8 cellular contexts compared by ENCODE assay signal in genomic region chr6:30570263-30570662, GRCh38. TPM values are rescaled to one million over a fixed set of nuclear protein-coding genes. Genes with fewer than 3 reads are reported as not detected.
DNase-seq lines count a peak whose midpoint lies in the region; ATAC-seq and TF ChIP-seq lines count a peak whose summit lies in the region.

No MANE protein-coding gene starts in this region.

- no peak overlapping the region for H4K8ac ChIP-seq in mesendoderm (ENCODE audit: low read depth, low read length)

- H3K79me2 ChIP-seq in mesendoderm (ENCODE audit: control insufficient read depth, insufficient read depth, low read length) = peaks cover 31% of the 10 kb centered on the region

- ATAC-seq in heart left ventricle (no peak), Right ventricle myocardium inferior (no peak), GM19463 (IDR thresholded peaks at IDR 0.05; ENCODE audit: unreplicated experiment) (no peak), HG03135 (IDR thresholded peaks at IDR 0.05; ENCODE audit: unreplicated experiment) (no peak)

- DNase-seq in heart left ventricle (no peak), Right ventricle myocardium inferior (ENCODE audit: missing footprints) (no peak), astrocyte of the cerebellum (ENCODE audit: low read depth) (no peak), mesendoderm (peak; percentile 31), uterus (no peak), OCI-M2 (lab: John Stamatoyannopoulos, UW; ENCODE audit: unreplicated experiment) (no peak)

- H2BK5ac ChIP-seq in mesendoderm (ENCODE audit: low read length) = no peak overlapping the region

- no peak for TF ChIP-seq POLR2A in heart left ventricle (IDR thresholded peaks at IDR 0.05)
- TF ChIP-seq POLR2A in uterus (IDR thresholded peaks at IDR 0.05) = no peak

- no peaks in the 10 kb centered on the region for H3K27me3 ChIP-seq in heart left ventricle
- no peaks in the 10 kb centered on the region for H3K27me3 ChIP-seq in mesendoderm (ENCODE audit: insufficient read depth, low read length, poor library complexity)
- H3K27me3 ChIP-seq in uterus = no peaks in the 10 kb centered on the region

- no peak overlapping the region for H3K18ac ChIP-seq in mesendoderm (ENCODE audit: low read length)

- intact Hi-C loops in heart left ventricle (cut with DNase I) = loop anchor here in 3 of 10 donors (2.0 kb wide), 2 partner anchors 13 to 47 kb away; partner anchors contain the start of genes GNL1 (in 2 of the 3), PRR3 (in 2 of the 3), MRPS18B (in 1 of the 3) and PPP1R10 (in 1 of the 3)
- intact Hi-C loops in Right ventricle myocardium inferior (cut with DNase I) = loop anchor here (2.0 to 5.0 kb wide), 2 partner anchors 13 to 42 kb away; partner anchors contain the start of genes GNL1 and PRR3
- intact Hi-C loops in uterus (cut with DNase I; ENCODE audit: low total_unique reads) = no loop called here

- H3K4me3 ChIP-seq in heart left ventricle = peak overlapping the region; percentile 43 to 95 (median 73)
- H3K4me3 ChIP-seq in astrocyte of the cerebellum (ENCODE audit: low read depth, low read length) = peak overlapping the region; percentile 63
- no peak overlapping the region for H3K4me3 ChIP-seq in mesendoderm (ENCODE audit: low read length)
- H3K4me3 ChIP-seq in uterus = peak overlapping the region; percentile 60 to 74

- no peak overlapping the region for H2BK15ac ChIP-seq in mesendoderm (replicated peaks; ENCODE audit: low read depth)

- no peak overlapping the region for H2AK5ac ChIP-seq in mesendoderm (ENCODE audit: low read length)

- no peak overlapping the region for H4K5ac ChIP-seq in mesendoderm (ENCODE audit: low read length)

- H3K27ac ChIP-seq in heart left ventricle = peak overlapping the region in 10 of 12 donors; percentile 80 to 97 (median 88)
- H3K27ac ChIP-seq in mesendoderm (ENCODE audit: low read depth, low read length) = no peak overlapping the region
- H3K27ac ChIP-seq in uterus = peak overlapping the region; percentile 91 to 93

- H3K36me3 ChIP-seq in heart left ventricle (peaks cover 0 to 14% (median 3%) of the 10 kb centered on the region in 9 donors), mesendoderm (ENCODE audit: control insufficient read depth, insufficient read depth, low read length) (no peaks in the 10 kb centered on the region), uterus (no peaks in the 10 kb centered on the region)

- in situ Hi-C loops in astrocyte of the cerebellum (cut with HindIII; ENCODE audit: low sequenced_read_pairs) = no loop called here

- H2BK120ac ChIP-seq in mesendoderm (ENCODE audit: low read depth, low read length) = no peak overlapping the region

- 70 to 82% (median 81%) methylated on average over 1 of the region's 1 CpG for WGBS in heart left ventricle, 4 donors
- WGBS in mesendoderm (ENCODE audit: extremely low coverage, insufficient coverage, low lambda C conversion rate) = no CpG with 5 or more reads among the region's 1 CpG

- no peak overlapping the region for H3K4me2 ChIP-seq in mesendoderm (ENCODE audit: low read length)

- H3K4ac ChIP-seq in mesendoderm (ENCODE audit: low read depth, low read length) = no peak overlapping the region

- peak overlapping the region; percentile 38 for H3K56ac ChIP-seq in mesendoderm (ENCODE audit: low read length)

- no peaks in the 10 kb centered on the region for H3K9me3 ChIP-seq in heart left ventricle
- H3K9me3 ChIP-seq in uterus = no peaks in the 10 kb centered on the region

- H3K9ac ChIP-seq in mesendoderm (ENCODE audit: low read length) = no peak overlapping the region

- TF ChIP-seq CTCF in heart left ventricle (IDR thresholded peaks at IDR 0.05) = no peak
- no peak for TF ChIP-seq CTCF in astrocyte of the cerebellum (IDR thresholded peaks at IDR 0.05; ENCODE audit: low read depth, low read length, missing control alignments)
- TF ChIP-seq CTCF in uterus (IDR thresholded peaks at IDR 0.05) = no peak

- H3K79me1 ChIP-seq in mesendoderm (ENCODE audit: low read length) = peaks cover 16% of the 10 kb centered on the region

- peaks cover 0 to 40% (median 28%) of the 10 kb centered on the region in 12 donors for H3K4me1 ChIP-seq in heart left ventricle
- peaks cover 6% of the 10 kb centered on the region for H3K4me1 ChIP-seq in mesendoderm (ENCODE audit: control insufficient read depth, low read depth, low read length)
- H3K4me1 ChIP-seq in uterus = peaks cover 4 to 8% of the 10 kb centered on the region in 2 donors

- no peak overlapping the region for H3K23ac ChIP-seq in mesendoderm (ENCODE audit: low read length)

RNA-seq across cellular contexts. Expression of gene ABCF1, which starts 1.0 kb away (rescaled TPM):
- total RNA-seq in heart left ventricle (10 to 100 TPM; 35.1 to 49.0 (median 39.8) TPM), Right ventricle myocardium inferior (39.5 TPM), uterus (10 to 100 TPM; 17.4 to 48.6 (median 28.9) TPM)
- 10 to 100 TPM; 28.0 to 76.8 TPM for polyA plus RNA-seq in heart left ventricle
- polyA plus RNA-seq in mesendoderm (2013, experiment 1 of 2) = 106 TPM
- polyA plus RNA-seq in mesendoderm (2013, experiment 2 of 2) = 106 TPM

RNA-seq across cellular contexts. Expression of gene PRR3, which starts 13.2 kb away (rescaled TPM):
- total RNA-seq in heart left ventricle (1 to 10 TPM; 1.9 to 4.5 (median 2.9) TPM), Right ventricle myocardium inferior (2.8 TPM), uterus (10 to 100 TPM in 2 of 4 donors, 1 to 10 TPM in 2; 4.4 to 23.0 (median 16.2) TPM)
- polyA plus RNA-seq in heart left ventricle = 1 to 10 TPM; 3.4 to 3.6 TPM
- polyA plus RNA-seq in mesendoderm (2013, experiment 1 of 2) = 13.3 TPM
- 12.5 TPM for polyA plus RNA-seq in mesendoderm (2013, experiment 2 of 2)

RNA-seq across cellular contexts. Expression of gene GNL1, which starts 14.0 kb away (rescaled TPM):
- 10 to 100 TPM in 8 of 9 donors, 1 to 10 TPM in 1; 9.1 to 32.4 (median 17.4) TPM for total RNA-seq in heart left ventricle
- polyA plus RNA-seq in heart left ventricle = 10 to 100 TPM; 17.7 to 33.5 TPM
- 18.3 TPM for total RNA-seq in Right ventricle myocardium inferior
- polyA plus RNA-seq in mesendoderm (2013, experiment 1 of 2) = 32.3 TPM
- 30.9 TPM for polyA plus RNA-seq in mesendoderm (2013, experiment 2 of 2)
- 100 to 1,000 TPM in 2 of 4 donors, 10 to 100 TPM in 1, 1 to 10 TPM in 1; 7.2 to 150 (median 79.5) TPM for total RNA-seq in uterus

RNA-seq across cellular contexts. Expression of gene PPP1R10, which starts 46.8 kb away (rescaled TPM):
- total RNA-seq in heart left ventricle = 10 to 100 TPM; 21.7 to 44.9 (median 29.9) TPM
- polyA plus RNA-seq in heart left ventricle = 1 to 10 TPM; 9.4 to 9.6 TPM
- total RNA-seq in Right ventricle myocardium inferior = 33.5 TPM
- 92.3 TPM for polyA plus RNA-seq in mesendoderm (2013, experiment 1 of 2)
- 90.2 TPM for polyA plus RNA-seq in mesendoderm (2013, experiment 2 of 2)
- total RNA-seq in uterus = 10 to 100 TPM; 24.1 to 86.0 (median 40.2) TPM

RNA-seq across cellular contexts. Expression of gene MRPS18B, which starts 47.4 kb away (rescaled TPM):
- total RNA-seq in heart left ventricle = 100 to 1,000 TPM in 6 of 9 donors, 10 to 100 TPM in 3; 84.2 to 160 (median 122) TPM
- polyA plus RNA-seq in heart left ventricle = 100 to 1,000 TPM; 102 to 219 TPM
- total RNA-seq in Right ventricle myocardium inferior = 129 TPM
- 51.9 TPM for polyA plus RNA-seq in mesendoderm (2013, experiment 1 of 2)
- 53.0 TPM for polyA plus RNA-seq in mesendoderm (2013, experiment 2 of 2)
- 10 to 100 TPM; 15.1 to 45.5 (median 36.7) TPM for total RNA-seq in uterus
